ENCODE assay signal across 9 cellular contexts in genomic region chr19:51690359-51691121, GRCh38. TPM values are rescaled to one million over a fixed set of nuclear protein-coding genes. Genes with fewer than 3 reads are reported as not detected.
DNase-seq lines count a peak whose midpoint lies in the region; ATAC-seq and TF ChIP-seq lines count a peak whose summit lies in the region.
"Had no signal": no experiment of that assay in that cellular context is flagged by ENCODE, and none has a peak within 500 bp of the region (broad histone marks: within the 10 kb centered on the region; RNA-seq: fewer than 3 reads in every experiment).

No MANE protein-coding gene starts in this region.

- H3K9me3 Mint-ChIP-seq in activated CD4-positive, alpha-beta T cell treated with anti-CD3 and anti-CD28 coated beads for 36 hours (ENCODE audit: low read depth) = peaks cover 2% of the 10 kb centered on the region

- H3K4me3 Mint-ChIP-seq in activated CD4-positive, alpha-beta T cell treated with anti-CD3 and anti-CD28 coated beads for 36 hours = peak overlapping the region; percentile 90

- H3K27ac ChIP-seq in coronary artery = peak overlapping the region; percentile 99

- peak; percentile 90 for ATAC-seq in activated CD4-positive, alpha-beta T cell treated with anti-CD3 and anti-CD28 coated beads for 36 hours
- ATAC-seq in left colon (peak; percentile 45), HG03469 (IDR thresholded peaks at IDR 0.05; ENCODE audit: unreplicated experiment) (no peak), GM21367 (IDR thresholded peaks at IDR 0.05; ENCODE audit: unreplicated experiment) (no peak)

- CTCF ChIA-PET in activated CD4-positive, alpha-beta T cell treated with anti-CD3 and anti-CD28 coated beads for 36 hours (lab: Charles Lee) = interaction anchor here (1.2 kb wide), 1 partner anchor 14 kb away, joined by 3 read pairs; no protein-coding TSS in a partner anchor

- H3K4me1 Mint-ChIP-seq in activated CD4-positive, alpha-beta T cell treated with anti-CD3 and anti-CD28 coated beads for 36 hours = peaks cover 15% of the 10 kb centered on the region

- intact Hi-C loops in activated CD4-positive, alpha-beta T cell treated with anti-CD3 and anti-CD28 coated beads for 36 hours (cut with DNase I, micrococcal nuclease) = loop anchor here (1.0 to 2.0 kb wide), 6 partner anchors 14 to 351 kb away; no protein-coding TSS in a partner anchor
- intact Hi-C loops in left colon (cut with DNase I, micrococcal nuclease) = no loop called here

- POLR2A ChIA-PET in activated CD4-positive, alpha-beta T cell treated with anti-CD3 and anti-CD28 coated beads for 36 hours (lab: Charles Lee) = interaction anchor here (0.6 kb wide), 1 partner anchor 12 kb away, joined by 4 read pairs; no protein-coding TSS in a partner anchor

- peaks cover 4% of the 10 kb centered on the region for H3K36me3 Mint-ChIP-seq in activated CD4-positive, alpha-beta T cell treated with anti-CD3 and anti-CD28 coated beads for 36 hours (ENCODE audit: low read depth)

- no peak for TF ChIP-seq CTCF in coronary artery (IDR thresholded peaks at IDR 0.05)

- peak; percentile 67 for DNase-seq in DMS79 (lab: John Stamatoyannopoulos, UW)
- peak; percentile 29 for DNase-seq in NCI-H1694 (lab: John Stamatoyannopoulos, UW)
- DNase-seq in activated CD4-positive, alpha-beta T cell treated with anti-CD3 and anti-CD28 coated beads for 36 hours = peak; percentile 86
- DNase-seq in coronary artery (ENCODE audit: low spot score) = peak; percentile 86
- peak; percentile 43 to 49 for DNase-seq in left colon
- peak; percentile 47 to 69 for DNase-seq in stimulated activated CD4-positive, alpha-beta T cell treated with anti-CD3 and anti-CD28 coated beads, Interleukin-15, amount 100 ng/mL, for 48 hours (ENCODE audit: low read depth in 2 of 2)

- peak overlapping the region; percentile 93 for H3K27ac Mint-ChIP-seq in activated CD4-positive, alpha-beta T cell treated with anti-CD3 and anti-CD28 coated beads for 36 hours

- H3K4me3 ChIP-seq in coronary artery = peak overlapping the region; percentile 95

- no peaks in the 10 kb centered on the region for H3K27me3 Mint-ChIP-seq in activated CD4-positive, alpha-beta T cell treated with anti-CD3 and anti-CD28 coated beads for 36 hours

RNA-seq across cellular contexts. Expression of gene SPACA6, which starts 2.6 kb away (rescaled TPM):
- total RNA-seq in activated CD4-positive, alpha-beta T cell treated with anti-CD3 and anti-CD28 coated beads for 36 hours = 1 to 10 TPM; 8.3 to 9.1 TPM
- total RNA-seq in left colon = 1 to 10 TPM; 4.1 to 5.2 TPM

RNA-seq across cellular contexts. Expression of gene HAS1, which starts 33.3 kb away (rescaled TPM):
- total RNA-seq in activated CD4-positive, alpha-beta T cell treated with anti-CD3 and anti-CD28 coated beads for 36 hours = not detected
- total RNA-seq in left colon = under 1 TPM; 0.21 to 0.28 TPM
- total RNA-seq: SK-MEL-5 had no signal

RNA-seq across cellular contexts. Expression of gene SIGLEC14, which starts 43.9 kb away (rescaled TPM):
- not detected for total RNA-seq in activated CD4-positive, alpha-beta T cell treated with anti-CD3 and anti-CD28 coated beads for 36 hours
- 1 to 10 TPM in 1 of 2 donors, under 1 TPM in 1; 0.55 to 2.3 TPM for total RNA-seq in left colon
- total RNA-seq: SK-MEL-5 had no signal

Comparison
In these comparisons a context has a peak if more than half of its experiments do, and no peak if none do; other contexts are left out.
1. DNase-seq: peak in every context shown above with its lines; median percentile 86 in activated CD4-positive, alpha-beta T cell treated with anti-CD3 and anti-CD28 coated beads for 36 hours; 86 in coronary artery; 67 in DMS79; 58 in stimulated activated CD4-positive, alpha-beta T cell treated with anti-CD3 and anti-CD28 coated beads, Interleukin-15, amount 100 ng/mL, for 48 hours; 46 in left colon; 29 in NCI-H1694.
2. ATAC-seq: peak in activated CD4-positive, alpha-beta T cell treated with anti-CD3 and anti-CD28 coated beads for 36 hours (single experiment) and left colon (single experiment); none in HG03469 (single experiment) and GM21367 (single experiment).
3. intact Hi-C loops: an anchor here in activated CD4-positive, alpha-beta T cell treated with anti-CD3 and anti-CD28 coated beads for 36 hours (1.0 to 2.0 kb wide); none called in left colon.